11 cellular contexts compared by ENCODE assay signal in genomic region chr13:23159587-23160240, GRCh38. TPM values are rescaled to one million over a fixed set of nuclear protein-coding genes. Genes with fewer than 3 reads are reported as not detected.
A peak's percentile ranks its signal among the peaks of the same experiment; 100 is the strongest.
DNase-seq lines count a peak whose midpoint lies in the region; ATAC-seq, FAIRE-seq and TF ChIP-seq lines count a peak whose summit lies in the region.
"Had no signal": no experiment of that assay in that cellular context is flagged by ENCODE, and none has a peak within 500 bp of the region (broad histone marks: within the 10 kb centered on the region; RNA-seq: fewer than 3 reads in every experiment).

No MANE protein-coding gene starts in this region.

- POLR2A ChIA-PET in HEK293 (lab: Yijun Ruan, JAX): no interaction called here

- H3K9me3 Mint-ChIP-seq in chondrocyte (ENCODE audit: low read depth): no peaks in the 10 kb centered on the region
- H3K9me3 Mint-ChIP-seq: stimulated activated naive CD8-positive, alpha-beta T cell treated with anti-CD3 and anti-CD28 coated beads, Interleukin-15, Interleukin-2, amounts not matched to agents 100 ng/mL and 50 ng/mL, for 24 hours had no signal

- no peaks in the 10 kb centered on the region for H3K9me3 ChIP-seq in HEK293 (ENCODE audit: control insufficient read depth, insufficient read depth, low read depth, low read length)
- H3K9me3 ChIP-seq in stomach: peaks cover 0 to 3% (median under 1%) of the 10 kb centered on the region in 4 donors
- H3K9me3 ChIP-seq in kidney (ENCODE audit: control insufficient read depth in 1 of 2, low read length in 2 of 2): no peaks in the 10 kb centered on the region
- H3K9me3 ChIP-seq: pancreas had no signal

- TF ChIP-seq CTCF in HEK293 (tag by site-specific recombination; IDR thresholded peaks at IDR 0.05): no peak
- TF ChIP-seq CTCF in chondrocyte (IDR thresholded peaks at IDR 0.05): peak; percentile 62
- peak in 2 of 7 experiments; percentile 5 to 6 for TF ChIP-seq CTCF in stomach (IDR thresholded peaks at IDR 0.05)
- TF ChIP-seq CTCF in kidney (IDR thresholded peaks at IDR 0.05; ENCODE audit: borderline replicate concordance, extremely low read depth, insufficient read depth): no peak

- no peaks in the 10 kb centered on the region for H3K36me3 ChIP-seq in HEK293 (ENCODE audit: control insufficient read depth in 2 of 2, insufficient read depth in 1 of 2, low read length in 2 of 2)
- no peaks in the 10 kb centered on the region for H3K36me3 ChIP-seq in stomach
- no peaks in the 10 kb centered on the region for H3K36me3 ChIP-seq in kidney (ENCODE audit: control insufficient read depth in 1 of 2, insufficient read depth in 2 of 2, low read length in 2 of 2)
- H3K36me3 ChIP-seq: pancreas had no signal

- H3K27ac ChIP-seq in HEK293 (ENCODE audit: extremely low read depth, low read depth, low read length) (no peak overlapping the region; the same call in 1 of the 2 replicates), stomach (no peak overlapping the region), kidney (ENCODE audit: low read depth in 2 of 2, low read length in 2 of 2) (no peak overlapping the region)
- H3K27ac ChIP-seq: pancreas had no signal

- no peaks in the 10 kb centered on the region for H3K27me3 Mint-ChIP-seq in chondrocyte (ENCODE audit: low read depth)

- H3K4me3 ChIP-seq in HEK293 (ENCODE audit: low read depth, low read length) (peak overlapping the region; percentile 56), stomach (peak overlapping the region; percentile 25 to 41 (median 28)), kidney (ENCODE audit: low read length in 2 of 2) (no peak overlapping the region)

- intact Hi-C loops in stomach (cut with DNase I; ENCODE audit: low total_unique reads) (no loop called here), kidney (cut with DNase I) (loop anchor here (10.0 kb wide), 1 partner anchor 55 kb away; no protein-coding TSS in a partner anchor)

- peaks cover 7 to 31% (median 20%) of the 10 kb centered on the region in 3 donors for H3K27me3 ChIP-seq in stomach

- WGBS in stomach, 5 donors: 2 to 3% (median 3%) methylated on average over 44 to 47 of the region's 47 CpGs

- no peak for ATAC-seq in GM21381 (IDR thresholded peaks at IDR 0.05; ENCODE audit: unreplicated experiment)

- H3K4me1 ChIP-seq in HEK293 (ENCODE audit: control insufficient read depth, insufficient read depth, low read length) (no peaks in the 10 kb centered on the region), stomach (peaks cover 0 to 13% (median 5%) of the 10 kb centered on the region in 4 donors), kidney (ENCODE audit: control insufficient read depth in 1 of 2, insufficient read depth in 1 of 2, low read depth in 1 of 2, low read length in 2 of 2) (no peaks in the 10 kb centered on the region)
- H3K4me1 ChIP-seq: pancreas had no signal

- peak overlapping the region; percentile 97 for H3K4me3 Mint-ChIP-seq in chondrocyte (ENCODE audit: unreplicated experiment)
- H3K4me3 Mint-ChIP-seq: stimulated activated naive CD8-positive, alpha-beta T cell treated with anti-CD3 and anti-CD28 coated beads, Interleukin-15, Interleukin-2, amounts not matched to agents 100 ng/mL and 50 ng/mL, for 24 hours had no signal

- FAIRE-seq in kidney (lab: Jason Lieb, UNC): no peak
- FAIRE-seq: pancreas had no signal

- H3K36me3 Mint-ChIP-seq in chondrocyte (ENCODE audit: low read depth): no peaks in the 10 kb centered on the region

- peaks cover 19% of the 10 kb centered on the region for H3K4me1 Mint-ChIP-seq in chondrocyte (ENCODE audit: low read depth)

- DNase-seq in chondrocyte (ENCODE audit: low spot score) (no peak), iPS-NIHi11 (ENCODE audit: low spot score) (peak; percentile 71), stomach (no peak), kidney (no peak), NCI-H1930 (lab: John Stamatoyannopoulos, UW) (no peak)
- DNase-seq: effector CD8-positive, alpha-beta T cell; pancreas; SHP77 had no signal

- TF ChIP-seq EP300 in stomach (IDR thresholded peaks at IDR 0.05): no peak

- peak overlapping the region; percentile 63 for H3K27ac Mint-ChIP-seq in chondrocyte (ENCODE audit: unreplicated experiment)
- H3K27ac Mint-ChIP-seq: stimulated activated naive CD8-positive, alpha-beta T cell treated with anti-CD3 and anti-CD28 coated beads, Interleukin-15, Interleukin-2, amounts not matched to agents 100 ng/mL and 50 ng/mL, for 24 hours had no signal

- no peak for TF ChIP-seq POLR2A in stomach (IDR thresholded peaks at IDR 0.05)

- H3K9ac ChIP-seq in kidney (ENCODE audit: low read length in 2 of 2): no peak overlapping the region

- CTCF ChIA-PET in HEK293 (lab: Yijun Ruan, JAX): interaction anchor here (0.6 to 0.8 kb wide), 2 partner anchors 337 to 357 kb away, joined by 3 read pairs; no protein-coding TSS in a partner anchor

TF ChIP-seq in HEK293, 187 proteins besides CTCF, POLR2A, EP300 and RAD21 (continues in another document):
- peak; percentile 48 for TF ChIP-seq ZNF335 (tag by site-specific recombination; conservative IDR thresholded peaks at IDR 0.05)
- peak; percentile 79 for TF ChIP-seq ZNF600 (tag by site-specific recombination; IDR thresholded peaks at IDR 0.05)
- TF ChIP-seq ZBTB48 (tag by site-specific recombination; IDR thresholded peaks at IDR 0.05): 0 out of 2 replicates have a peak, but pooled peaks have one; percentile 59
- no peak for TF ChIP-seq ZXDB (tag by site-specific recombination; IDR thresholded peaks at IDR 0.05)
- TF ChIP-seq PRDM4 (tag by site-specific recombination; IDR thresholded peaks at IDR 0.05): no peak
- TF ChIP-seq MEIS1 (CRISPR knock-in tag; IDR thresholded peaks at IDR 0.05; ENCODE audit: borderline replicate concordance): no peak
- peak; percentile 52 for TF ChIP-seq SP2 (tag by site-specific recombination; IDR thresholded peaks at IDR 0.05)
- no peak for TF ChIP-seq AEBP2 (tag by site-specific recombination; IDR thresholded peaks at IDR 0.05; ENCODE audit: borderline replicate concordance)
- no peak for TF ChIP-seq ZBTB11 (tag by site-specific recombination; conservative IDR thresholded peaks at IDR 0.05; ENCODE audit: low read depth)
- TF ChIP-seq ZSCAN23 (tag by site-specific recombination; IDR thresholded peaks at IDR 0.05): no peak
- no peak for TF ChIP-seq BCL11B (tag by site-specific recombination; IDR thresholded peaks at IDR 0.05; ENCODE audit: low read depth)
- no peak for TF ChIP-seq ZNF677 (tag by site-specific recombination; IDR thresholded peaks at IDR 0.05)
- TF ChIP-seq KLF1 (tag by site-specific recombination; IDR thresholded peaks at IDR 0.05): peak; percentile 83
- TF ChIP-seq ZNF24 (tag by site-specific recombination; IDR thresholded peaks at IDR 0.05): no peak

RNA-seq across cellular contexts. Expression of gene SGCG, which starts 21.1 kb away (rescaled TPM):
- total RNA-seq in chondrocyte (7.1 to 12.8 TPM (median 12.7 TPM) in 3 replicates), stomach (1 to 10 TPM in 1 of 5 donors, under 1 TPM in 1, not detected in 3; 0.92 to 3.5 TPM), kidney (0.50 TPM)
- polyA plus RNA-seq in stomach (under 1 TPM in 1 of 3 donors, not detected in 2; 0.15 TPM), kidney (ENCODE audit: insufficient read depth, low read depth, low replicate concordance) (not detected)
- polyA plus RNA-seq: pancreas had no signal

Comparison
In these comparisons a context has a peak if more than half of its experiments do, and no peak if none do; other contexts are left out.
1. H3K4me3 ChIP-seq: peak in HEK293 (single experiment) and stomach (4 of 4); none in kidney (0 of 2).